Comparison of ENCODE assay signal across 18 cellular contexts in genomic region chr4:16136321-16136720, GRCh38. TPM values are rescaled to one million over a fixed set of nuclear protein-coding genes. Genes with fewer than 3 reads are reported as not detected.
"Had no signal": no experiment of that assay in that cellular context is flagged by ENCODE, and none has a peak within 500 bp of the region (broad histone marks: within the 10 kb centered on the region; RNA-seq: fewer than 3 reads in every experiment).

No MANE protein-coding gene starts in this region.

- H3K4me3 ChIP-seq: ascending aorta had no signal

- H3K9me3 ChIP-seq: ascending aorta had no signal

- H3K27ac ChIP-seq: ascending aorta had no signal

- H3K27me3 ChIP-seq: ascending aorta had no signal

- DNase-seq: activated CD4-positive, alpha-beta T cell treated with anti-CD3 and anti-CD28 coated beads for 48 hours; activated CD4-positive, alpha-beta T cell treated with anti-CD3 and anti-CD28 coated beads, Interleukin-2, amount 50 U/mL, for 4 hours; activated CD4-positive, CD25-positive, alpha-beta regulatory T cell treated with anti-CD3 and anti-CD28 coated beads, Interleukin-2, amount 50 U/mL, for 72 hours; activated CD8-positive, alpha-beta T cell treated with anti-CD3 and anti-CD28 coated beads, Interleukin-2, amount 10 ng/mL, durations not matched to agents 7 days and 5 days; activated naive CD4-positive, alpha-beta T cell treated with anti-CD3 and anti-CD28 coated beads, Interleukin-2, amount 50 U/mL, for 16 hours; activated naive CD8-positive, alpha-beta T cell treated with anti-CD3 and anti-CD28 coated beads, Interleukin-2, amount 10 ng/mL, durations not matched to agents 7 days and 5 days; activated T-cell treated with anti-CD3 and anti-CD28 coated beads, Interleukin-2, amount 50 U/mL, for 1 hour; Kasumi-1; KBM-7; NCI-H1048; NCI-H146; NCI-H345; NCI-H510A; NCI-H69; PC-3; T-helper 17 cell; T-helper 9 cell had no signal

- H3K36me3 ChIP-seq: ascending aorta had no signal

RNA-seq across cellular contexts. Expression of gene PROM1, which starts 52.5 kb away (rescaled TPM):
- total RNA-seq: activated CD8-positive, alpha-beta T cell treated with anti-CD3 and anti-CD28 coated beads, Interleukin-2, amount 10 ng/mL, durations not matched to agents 7 days and 5 days; activated naive CD8-positive, alpha-beta T cell treated with anti-CD3 and anti-CD28 coated beads, Interleukin-2, amount 10 ng/mL, durations not matched to agents 7 days and 5 days; PC-3; T-helper 17 cell had no signal
